9 cellular contexts compared by ENCODE assay signal in genomic region chr1:111450185-111450584, GRCh38. TPM values are rescaled to one million over a fixed set of nuclear protein-coding genes. Genes with fewer than 3 reads are reported as not detected.
DNase-seq lines count a peak whose midpoint lies in the region; ATAC-seq and TF ChIP-seq lines count a peak whose summit lies in the region.
"Had no signal": no experiment of that assay in that cellular context is flagged by ENCODE, and none has a peak within 500 bp of the region (broad histone marks: within the 10 kb centered on the region; RNA-seq: fewer than 3 reads in every experiment).

No MANE protein-coding gene starts in this region.

- peak overlapping the region; percentile 97 for H3K9ac ChIP-seq in HUES64 (ENCODE audit: low read depth, low read length)
- peak overlapping the region; percentile 99 for H3K9ac ChIP-seq in muscle layer of colon (ENCODE audit: low read length)

- H3K36me3 ChIP-seq in HUES64 (ENCODE audit: insufficient read depth, low read length) (peaks cover 58% of the 10 kb centered on the region), muscle layer of colon (ENCODE audit: insufficient read depth, low read length) (peaks cover 26% of the 10 kb centered on the region)

- peak overlapping the region; percentile 89 for H3K4me3 ChIP-seq in HUES64 (ENCODE audit: low read length)
- H3K4me3 ChIP-seq in muscle layer of colon (ENCODE audit: low read depth in 1 of 2, low read length in 2 of 2), result peak overlapping the region; percentile 90 to 92

- H3K4me1 ChIP-seq in HUES64 (ENCODE audit: insufficient read depth, low read length) (peaks cover 11% of the 10 kb centered on the region), muscle layer of colon (ENCODE audit: insufficient read depth, low read length) (peaks cover 41% of the 10 kb centered on the region)

- no peak for DNase-seq in central memory CD8-positive, alpha-beta T cell (ENCODE audit: low spot score in 2 of 2)
- DNase-seq in KG1 (lab: John Stamatoyannopoulos, UW) (no peak), left colon (no peak)
- DNase-seq: NCI-H1092 treated with DMSO at 0.1 percent for 48 hours had no signal

- no peaks in the 10 kb centered on the region for H3K27me3 Mint-ChIP-seq in central memory CD8-positive, alpha-beta T cell

- H3K36me3 Mint-ChIP-seq in central memory CD8-positive, alpha-beta T cell (ENCODE audit: insufficient read depth), result peaks cover 45% of the 10 kb centered on the region

- no peak for TF ChIP-seq CTCF in 22Rv1 (IDR thresholded peaks at IDR 0.05)

- H3K27me3 ChIP-seq in HUES64 (ENCODE audit: insufficient read depth, low read length), result no peaks in the 10 kb centered on the region
- H3K27me3 ChIP-seq in muscle layer of colon (ENCODE audit: control insufficient read depth in 1 of 2, insufficient read depth in 2 of 2, low read length in 2 of 2), result no peaks in the 10 kb centered on the region

- 66% methylated on average over 3 of the region's 3 CpGs for WGBS in HUES64

- H3K9me3 ChIP-seq in HUES64 (ENCODE audit: insufficient read depth, low read depth, low read length) (no peaks in the 10 kb centered on the region), muscle layer of colon (ENCODE audit: low read length) (no peaks in the 10 kb centered on the region)

- ATAC-seq in central memory CD8-positive, alpha-beta T cell (replicated peaks; ENCODE audit: extremely low read depth, poor library complexity, severe bottlenecking), result no peak
- ATAC-seq in HG03432 (IDR thresholded peaks at IDR 0.05; ENCODE audit: unreplicated experiment) (no peak), GM18907 (IDR thresholded peaks at IDR 0.05; ENCODE audit: unreplicated experiment) (no peak), left colon (no peak)

- peak overlapping the region; percentile 100 for H3K4me3 Mint-ChIP-seq in central memory CD8-positive, alpha-beta T cell

- H3K4me1 Mint-ChIP-seq in central memory CD8-positive, alpha-beta T cell, result peaks cover 77% of the 10 kb centered on the region

- peak overlapping the region; percentile 82 for H3K27ac ChIP-seq in 22Rv1
- no peak overlapping the region for H3K27ac ChIP-seq in HUES64 (ENCODE audit: low read depth, low read length)
- peak overlapping the region; percentile 77 for H3K27ac ChIP-seq in muscle layer of colon (ENCODE audit: low read depth, low read length)

- intact Hi-C loops in left colon (cut with DNase I, micrococcal nuclease), result no loop called here

- H3K9me3 Mint-ChIP-seq in central memory CD8-positive, alpha-beta T cell, result no peaks in the 10 kb centered on the region

- peak overlapping the region; percentile 99 for H3K27ac Mint-ChIP-seq in central memory CD8-positive, alpha-beta T cell (ENCODE audit: low read depth)

RNA-seq across cellular contexts. Expression of gene ATP5PB, which starts 0.9 kb away (rescaled TPM):
- polyA plus RNA-seq in HUES64 (2013, experiment 1 of 2), result 358 TPM
- 336 TPM for polyA plus RNA-seq in HUES64 (2013, experiment 2 of 2)
- total RNA-seq in left colon, result 100 to 1,000 TPM; 410 to 461 TPM

RNA-seq across cellular contexts. Expression of gene WDR77, which starts 1.1 kb away (rescaled TPM):
- polyA plus RNA-seq in HUES64 (2013, experiment 1 of 2), result 73.7 TPM
- polyA plus RNA-seq in HUES64 (2013, experiment 2 of 2), result 55.3 TPM
- total RNA-seq in left colon, result 10 to 100 TPM; 20.5 to 26.6 TPM

RNA-seq across cellular contexts. Expression of gene OVGP1, which starts 22.6 kb away (rescaled TPM):
- polyA plus RNA-seq in HUES64 (2013, experiment 1 of 2), result 0.15 TPM
- 0.57 TPM for polyA plus RNA-seq in HUES64 (2013, experiment 2 of 2)
- 1 to 10 TPM; 1.6 to 3.1 TPM for total RNA-seq in left colon

RNA-seq across cellular contexts. Expression of gene C1orf162, which starts 23.6 kb away (rescaled TPM):
- polyA plus RNA-seq in HUES64 (2013, experiment 1 of 2), result 0.30 TPM
- polyA plus RNA-seq in HUES64 (2013, experiment 2 of 2), result 0.19 TPM
- total RNA-seq in left colon, result 1 to 10 TPM; 4.4 to 5.6 TPM

RNA-seq across cellular contexts. Expression of gene ADORA3, which starts 53.2 kb away (rescaled TPM):
- not detected for polyA plus RNA-seq in HUES64 (2013, experiment 1 of 2)
- polyA plus RNA-seq in HUES64 (2013, experiment 2 of 2), result not detected
- 1 to 10 TPM; 2.1 to 4.7 TPM for total RNA-seq in left colon
